In genomic region chr11:65861165-65861505, GRCh38 we compare ENCODE assay signal across 2 cellular contexts.
A peak's percentile ranks its signal among the peaks of the same experiment; 100 is the strongest.
TF ChIP-seq lines count a peak whose summit lies in the region.

No MANE protein-coding gene starts in this region.

TF ChIP-seq in HCT116, 20 proteins besides CTCF, POLR2A, EP300 and RAD21 (continued from another document):
- TF ChIP-seq, protein P1, sequence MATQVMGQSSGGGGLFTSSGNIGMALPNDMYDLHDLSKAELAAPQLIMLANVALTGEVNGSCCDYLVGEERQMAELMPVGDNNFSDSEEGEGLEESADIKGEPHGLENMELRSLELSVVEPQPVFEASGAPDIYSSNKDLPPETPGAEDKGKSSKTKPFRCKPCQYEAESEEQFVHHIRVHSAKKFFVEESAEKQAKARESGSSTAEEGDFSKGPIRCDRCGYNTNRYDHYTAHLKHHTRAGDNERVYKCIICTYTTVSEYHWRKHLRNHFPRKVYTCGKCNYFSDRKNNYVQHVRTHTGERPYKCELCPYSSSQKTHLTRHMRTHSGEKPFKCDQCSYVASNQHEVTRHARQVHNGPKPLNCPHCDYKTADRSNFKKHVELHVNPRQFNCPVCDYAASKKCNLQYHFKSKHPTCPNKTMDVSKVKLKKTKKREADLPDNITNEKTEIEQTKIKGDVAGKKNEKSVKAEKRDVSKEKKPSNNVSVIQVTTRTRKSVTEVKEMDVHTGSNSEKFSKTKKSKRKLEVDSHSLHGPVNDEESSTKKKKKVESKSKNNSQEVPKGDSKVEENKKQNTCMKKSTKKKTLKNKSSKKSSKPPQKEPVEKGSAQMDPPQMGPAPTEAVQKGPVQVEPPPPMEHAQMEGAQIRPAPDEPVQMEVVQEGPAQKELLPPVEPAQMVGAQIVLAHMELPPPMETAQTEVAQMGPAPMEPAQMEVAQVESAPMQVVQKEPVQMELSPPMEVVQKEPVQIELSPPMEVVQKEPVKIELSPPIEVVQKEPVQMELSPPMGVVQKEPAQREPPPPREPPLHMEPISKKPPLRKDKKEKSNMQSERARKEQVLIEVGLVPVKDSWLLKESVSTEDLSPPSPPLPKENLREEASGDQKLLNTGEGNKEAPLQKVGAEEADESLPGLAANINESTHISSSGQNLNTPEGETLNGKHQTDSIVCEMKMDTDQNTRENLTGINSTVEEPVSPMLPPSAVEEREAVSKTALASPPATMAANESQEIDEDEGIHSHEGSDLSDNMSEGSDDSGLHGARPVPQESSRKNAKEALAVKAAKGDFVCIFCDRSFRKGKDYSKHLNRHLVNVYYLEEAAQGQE (IDR thresholded peaks at IDR 0.05; ENCODE audit: low read depth), result no peak
- TF ChIP-seq CEBPB (IDR thresholded peaks at IDR 0.05; ENCODE audit: low read depth) (no peak), EZH2phosphoT487 (IDR thresholded peaks at IDR 0.05; ENCODE audit: borderline replicate concordance) (no peak), ZNF274 (IDR thresholded peaks at IDR 0.05; ENCODE audit: low read depth, low read length) (no peak), JUND (IDR thresholded peaks at IDR 0.05) (no peak), ZFX (IDR thresholded peaks at IDR 0.05) (no peak), SIN3A (IDR thresholded peaks at IDR 0.05; ENCODE audit: low read depth) (no peak), ZBTB33 (IDR thresholded peaks at IDR 0.05; ENCODE audit: extremely low read depth, insufficient replicate concordance, low read length) (no peak)

TF ChIP-seq in WTC11, 78 proteins besides CTCF, POLR2A, EP300 and RAD21:
- TF ChIP-seq ZNF532 (CRISPR knock-in tag; IDR thresholded peaks at IDR 0.05; ENCODE audit: borderline replicate concordance), result no peak
- TF ChIP-seq, protein P2, sequence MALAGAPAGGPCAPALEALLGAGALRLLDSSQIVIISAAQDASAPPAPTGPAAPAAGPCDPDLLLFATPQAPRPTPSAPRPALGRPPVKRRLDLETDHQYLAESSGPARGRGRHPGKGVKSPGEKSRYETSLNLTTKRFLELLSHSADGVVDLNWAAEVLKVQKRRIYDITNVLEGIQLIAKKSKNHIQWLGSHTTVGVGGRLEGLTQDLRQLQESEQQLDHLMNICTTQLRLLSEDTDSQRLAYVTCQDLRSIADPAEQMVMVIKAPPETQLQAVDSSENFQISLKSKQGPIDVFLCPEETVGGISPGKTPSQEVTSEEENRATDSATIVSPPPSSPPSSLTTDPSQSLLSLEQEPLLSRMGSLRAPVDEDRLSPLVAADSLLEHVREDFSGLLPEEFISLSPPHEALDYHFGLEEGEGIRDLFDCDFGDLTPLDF (CRISPR knock-in tag; IDR thresholded peaks at IDR 0.05), result no peak
- peak; percentile 41; the same call in 1 of the 2 replicates for TF ChIP-seq GABPB1 (CRISPR knock-in tag; IDR thresholded peaks at IDR 0.05)
- no peak for TF ChIP-seq SOX15 (CRISPR knock-in tag; IDR thresholded peaks at IDR 0.05)
